ENCODE assay signal across 10 cellular contexts in genomic region chr3:152320201-152320617, GRCh38. TPM values are rescaled to one million over a fixed set of nuclear protein-coding genes. Genes with fewer than 3 reads are reported as not detected.
DNase-seq lines count a peak whose midpoint lies in the region; ATAC-seq and TF ChIP-seq lines count a peak whose summit lies in the region.
"Had no signal": no experiment of that assay in that cellular context is flagged by ENCODE, and none has a peak within 500 bp of the region (broad histone marks: within the 10 kb centered on the region; RNA-seq: fewer than 3 reads in every experiment).

No MANE protein-coding gene starts in this region.

- TF ChIP-seq POLR2A in heart left ventricle (IDR thresholded peaks at IDR 0.05) = no peak
- no peak for TF ChIP-seq POLR2A in stomach (IDR thresholded peaks at IDR 0.05)

- H3K27ac ChIP-seq in heart left ventricle (peak overlapping the region; percentile 8 to 78 (median 54)), stomach (peak overlapping the region in 4 of 5 donors; percentile 11 to 65 (median 42))

- H3K27me3 ChIP-seq in heart left ventricle (no peaks in the 10 kb centered on the region), stomach (no peaks in the 10 kb centered on the region)

- DNase-seq in NOMO-1 treated with DMSO at 0.1 percent for 48 hours (lab: John Stamatoyannopoulos, UW; ENCODE audit: unreplicated experiment) (peak; percentile 33), NOMO-1 (lab: John Stamatoyannopoulos, UW; ENCODE audit: unreplicated experiment in 2 of 2) (no peak), T-helper 17 cell (no peak), heart left ventricle (no peak), stomach (no peak), NCI-H2171 (lab: John Stamatoyannopoulos, UW) (no peak), omental fat pad (ENCODE audit: low spot score) (no peak)

- ATAC-seq in T-helper 17 cell (peak; percentile 19), heart left ventricle (peak in 3 of 4 donors; percentile 23 to 52 (median 24)), omental fat pad (ENCODE audit: low FRiP score) (no peak), HG03521 (IDR thresholded peaks at IDR 0.05; ENCODE audit: unreplicated experiment) (no peak)
- ATAC-seq: HCT116, Panc1 had no signal

- H3K36me3 ChIP-seq in heart left ventricle = no peaks in the 10 kb centered on the region
- no peaks in the 10 kb centered on the region for H3K36me3 ChIP-seq in stomach

- H3K4me1 Mint-ChIP-seq in T-helper 17 cell = peaks cover 55% of the 10 kb centered on the region

- H3K4me3 ChIP-seq in heart left ventricle (no peak overlapping the region), stomach (no peak overlapping the region)

- no peak overlapping the region for H3K4me3 Mint-ChIP-seq in T-helper 17 cell

- H3K4me1 ChIP-seq in heart left ventricle (peaks cover 0 to 97% (median 86%) of the 10 kb centered on the region in 12 donors), stomach (peaks cover 28 to 98% (median 69%) of the 10 kb centered on the region in 4 donors)

- no peak for TF ChIP-seq CTCF in heart left ventricle (IDR thresholded peaks at IDR 0.05)
- no peak for TF ChIP-seq CTCF in stomach (IDR thresholded peaks at IDR 0.05)
- TF ChIP-seq CTCF in omental fat pad (IDR thresholded peaks at IDR 0.05) = no peak

- H3K36me3 Mint-ChIP-seq in T-helper 17 cell (ENCODE audit: low read depth) = peaks cover 3% of the 10 kb centered on the region

- intact Hi-C loops in heart left ventricle (cut with DNase I) (loop anchor here in 3 of 10 donors (5.0 to 10.0 kb wide), 3 partner anchors 43 to 115 kb away; no protein-coding TSS in a partner anchor), stomach (cut with DNase I; ENCODE audit: low total_unique reads) (no loop called here)

- H3K27ac Mint-ChIP-seq in T-helper 17 cell = peak overlapping the region; percentile 94

- no peaks in the 10 kb centered on the region for H3K27me3 Mint-ChIP-seq in T-helper 17 cell

- WGBS in heart left ventricle, 4 donors = 32 to 43% (median 41%) methylated on average over 1 of the region's 1 CpG
- WGBS in stomach, 5 donors = 65 to 85% (median 79%) methylated on average over 1 of the region's 1 CpG

- TF ChIP-seq EP300 in stomach (IDR thresholded peaks at IDR 0.05) = no peak

- H3K9me3 ChIP-seq in T-helper 17 cell (ENCODE audit: control insufficient read depth, low read length, poor library complexity, severe bottlenecking) = no peaks in the 10 kb centered on the region
- H3K9me3 ChIP-seq in heart left ventricle = no peaks in the 10 kb centered on the region
- H3K9me3 ChIP-seq in stomach = no peaks in the 10 kb centered on the region

RNA-seq across cellular contexts. Expression of gene MBNL1, which starts 51.5 kb away (rescaled TPM):
- total RNA-seq in T-helper 17 cell = 100 to 1,000 TPM; 641 to 725 TPM
- total RNA-seq in heart left ventricle = 100 to 1,000 TPM; 156 to 416 (median 193) TPM
- polyA plus RNA-seq in heart left ventricle = 10 to 100 TPM; 46.8 to 64.7 TPM
- total RNA-seq in stomach = 100 to 1,000 TPM in 4 of 5 donors, 10 to 100 TPM in 1; 95.0 to 379 (median 325) TPM
- polyA plus RNA-seq in stomach = 10 to 100 TPM; 25.7 to 39.3 (median 29.2) TPM
- total RNA-seq in omental fat pad = 100 to 1,000 TPM; 346 to 530 (median 397) TPM

Comparison
In these comparisons a context has a peak if more than half of its experiments do, and no peak if none do; other contexts are left out.
1. ATAC-seq: peak in T-helper 17 cell (single experiment) and heart left ventricle (3 of 4); none in omental fat pad (single experiment) and HG03521 (single experiment).